ENCODE assay signal across 8 cellular contexts in genomic region chr5:131640043-131640856, GRCh38. TPM values are rescaled to one million over a fixed set of nuclear protein-coding genes. Genes with fewer than 3 reads are reported as not detected.
DNase-seq lines count a peak whose midpoint lies in the region; ATAC-seq and TF ChIP-seq lines count a peak whose summit lies in the region.

No MANE protein-coding gene starts in this region.

- WGBS in adrenal gland, 4 donors, result 71 to 78% (median 75%) methylated on average over 5 of the region's 5 CpGs

- TF ChIP-seq POLR2A in adrenal gland (IDR thresholded peaks at IDR 0.05), result no peak

- H3K27ac Mint-ChIP-seq in natural killer cell treated with Interleukin-12 subunit alpha and Interleukin-12 subunit beta and Interleukin-15 and Interleukin-18, amount 100 ng/mL, for 72 hours, result peak overlapping the region; percentile 69 to 70

- intact Hi-C loops in adrenal gland (cut with DNase I), result no loop called here

- DNase-seq in CMK (ENCODE audit: low read depth) (peak; percentile 46), activated T-cell treated with anti-CD3 and anti-CD28 coated beads for 24 hours (ENCODE audit: low read depth) (peak; percentile 53), H4 (ENCODE audit: low spot score) (no peak), SKM-1 treated with dmso at 0.1 percent for 144 hours (lab: John Stamatoyannopoulos, UW; ENCODE audit: unreplicated experiment) (no peak), adrenal gland (no peak), NCI-H187 treated with DMSO at 0.1 percent for 48 hours (lab: John Stamatoyannopoulos, UW) (no peak)
- DNase-seq in natural killer cell treated with Interleukin-12 subunit alpha and Interleukin-12 subunit beta and Interleukin-15 and Interleukin-18, amount 100 ng/mL, for 72 hours (ENCODE audit: low spot score), result no peak

- TF ChIP-seq CTCF in adrenal gland (IDR thresholded peaks at IDR 0.05), result no peak

- H3K4me3 ChIP-seq in adrenal gland, result no peak overlapping the region

- no peaks in the 10 kb centered on the region for H3K9me3 ChIP-seq in adrenal gland (replicated peaks in 1 of 3)

- H3K36me3 Mint-ChIP-seq in natural killer cell treated with Interleukin-12 subunit alpha and Interleukin-12 subunit beta and Interleukin-15 and Interleukin-18, amount 100 ng/mL, for 72 hours, result peaks cover 4% of the 10 kb centered on the region

- no peaks in the 10 kb centered on the region for H3K27me3 ChIP-seq in adrenal gland

- H3K9me3 Mint-ChIP-seq in natural killer cell treated with Interleukin-12 subunit alpha and Interleukin-12 subunit beta and Interleukin-15 and Interleukin-18, amount 100 ng/mL, for 72 hours, result no peaks in the 10 kb centered on the region

- H3K27me3 Mint-ChIP-seq in natural killer cell treated with Interleukin-12 subunit alpha and Interleukin-12 subunit beta and Interleukin-15 and Interleukin-18, amount 100 ng/mL, for 72 hours, result no peaks in the 10 kb centered on the region

- peaks cover 0 to 5% of the 10 kb centered on the region in 2 donors for H3K36me3 ChIP-seq in adrenal gland (replicated peaks in 1 of 2)

- H3K4me1 ChIP-seq in adrenal gland (replicated peaks in 1 of 2), result peaks cover 0 to 8% of the 10 kb centered on the region in 2 donors

- peaks cover 10 to 19% of the 10 kb centered on the region in 2 donors for H3K4me1 Mint-ChIP-seq in natural killer cell treated with Interleukin-12 subunit alpha and Interleukin-12 subunit beta and Interleukin-15 and Interleukin-18, amount 100 ng/mL, for 72 hours (ENCODE audit: low read depth in 2 of 2)

- peak overlapping the region; percentile 9 for H3K4me3 Mint-ChIP-seq in natural killer cell treated with Interleukin-12 subunit alpha and Interleukin-12 subunit beta and Interleukin-15 and Interleukin-18, amount 100 ng/mL, for 72 hours

- peak; percentile 54 for ATAC-seq in HG03159 (IDR thresholded peaks at IDR 0.05; ENCODE audit: unreplicated experiment)
- ATAC-seq in natural killer cell treated with Interleukin-12 subunit alpha and Interleukin-12 subunit beta and Interleukin-15 and Interleukin-18, amount 100 ng/mL, for 72 hours, result peak in 1 of 2 donors; percentile 63

- H3K27ac ChIP-seq in adrenal gland, result no peak overlapping the region

RNA-seq across cellular contexts. Expression of gene RAPGEF6, which starts 5.2 kb away (rescaled TPM):
- total RNA-seq in natural killer cell treated with Interleukin-12 subunit alpha and Interleukin-12 subunit beta and Interleukin-15 and Interleukin-18, amount 100 ng/mL, for 72 hours, result 10 to 100 TPM; 31.7 to 39.2 TPM
- total RNA-seq in H4 (2014; rRNA removed; shearing (Covaris generic)), result 9.8 and 11.0 TPM in 2 replicates
- total RNA-seq in adrenal gland, result 10 to 100 TPM in 7 of 8 donors, 1 to 10 TPM in 1; 8.3 to 25.6 (median 17.9) TPM
- 10 to 100 TPM in 1 of 3 donors, 1 to 10 TPM in 2; 2.5 to 10.5 (median 4.6) TPM for polyA plus RNA-seq in adrenal gland

Comparison
In these comparisons a context has a peak if more than half of its experiments do, and no peak if none do; other contexts are left out.
1. DNase-seq: peak in CMK (single experiment) and activated T-cell treated with anti-CD3 and anti-CD28 coated beads for 24 hours (single experiment); none in natural killer cell treated with Interleukin-12 subunit alpha and Interleukin-12 subunit beta and Interleukin-15 and Interleukin-18, amount 100 ng/mL, for 72 hours (single experiment), H4 (single experiment), SKM-1 treated with dmso at 0.1 percent for 144 hours (single experiment), adrenal gland (0 of 7) and NCI-H187 treated with DMSO at 0.1 percent for 48 hours (single experiment).